ENCODE assay signal across 23 cellular contexts in the genomic region with DNA sequence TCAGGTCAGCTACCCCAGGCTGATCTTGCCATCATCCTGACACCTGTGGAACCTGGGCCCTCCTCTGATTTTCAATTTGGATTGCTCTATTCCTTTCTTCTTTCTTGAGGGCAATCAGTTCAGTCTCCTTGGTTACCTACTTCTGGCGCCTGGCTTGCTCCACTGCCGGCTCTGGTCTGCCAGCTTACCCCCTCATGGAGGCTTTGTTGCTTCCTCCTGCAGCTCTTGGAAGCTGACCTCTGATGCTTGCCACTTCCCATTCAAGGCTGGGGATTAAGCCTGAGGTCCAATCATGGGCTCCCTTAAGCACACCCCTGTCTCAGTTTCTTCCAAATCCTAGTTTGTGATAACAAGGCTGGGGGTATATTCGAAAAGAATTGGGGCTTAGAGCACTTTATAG.
"Had no signal": no experiment of that assay in that cellular context is flagged by ENCODE, and none has a peak within 500 bp of the region (broad histone marks: within the 10 kb centered on the region; RNA-seq: fewer than 3 reads in every experiment).

No MANE protein-coding gene starts in this region.

- H3K27ac Mint-ChIP-seq: activated naive CD8-positive, alpha-beta T cell; activated T-cell treated with anti-CD3 and anti-CD28 coated beads, Interleukin-2, amount 50 U/mL, for 24 hours; activated T-helper 2 cell treated with anti-CD3 and anti-CD28 coated beads, Interferon-gamma antibody, Interleukin-2, Interleukin-4, amounts not matched to agents 10 μg/mL and 5 μg/mL and 100 μg/mL, durations not matched to agents 14 hours and 24 hours and 36 hours; stimulated activated naive CD8-positive, alpha-beta T cell treated with anti-CD3 and anti-CD28 coated beads, Interleukin-15, Interleukin-2, amounts not matched to agents 100 ng/mL and 50 ng/mL, for 24 hours; T-helper 2 cell treated with Interferon-gamma antibody and Interleukin-4, amounts not matched to agents 5 μg/mL and 100 μg/mL, for 36 hours had no signal

- DNase-seq: activated CD8-positive, alpha-beta memory T cell treated with anti-CD3 and anti-CD28 coated beads for 24 hours; activated CD8-positive, alpha-beta memory T cell treated with anti-CD3 and anti-CD28 coated beads, Interleukin-2, amount 50 U/mL, for 4 hours; activated naive CD4-positive, alpha-beta T cell; activated T-cell treated with anti-CD3 and anti-CD28 coated beads, Interleukin-2, amount 50 U/mL, for 24 hours; adrenal gland; colonic mucosa; dorsolateral prefrontal cortex; esophagus squamous epithelium; head of caudate nucleus; hypothalamus; left cardiac atrium; naive thymus-derived CD8-positive, alpha-beta T cell; spleen; stimulated activated CD4-positive, alpha-beta T cell treated with anti-CD3 and anti-CD28 coated beads, Interleukin-4, amount 100 ng/mL, for 24 hours; WERI-Rb-1 had no signal

- H3K4me1 ChIP-seq: adrenal gland, colonic mucosa, prostate gland had no signal

- H3K27me3 Mint-ChIP-seq: activated naive CD8-positive, alpha-beta T cell; activated T-cell treated with anti-CD3 and anti-CD28 coated beads, Interleukin-2, amount 50 U/mL, for 24 hours; naive thymus-derived CD8-positive, alpha-beta T cell; stimulated activated naive CD8-positive, alpha-beta T cell treated with anti-CD3 and anti-CD28 coated beads, Interleukin-15, Interleukin-2, amounts not matched to agents 100 ng/mL and 50 ng/mL, for 24 hours had no signal

- H3K27me3 ChIP-seq: adrenal gland, colonic mucosa, esophagus squamous epithelium, right atrium auricular region, spleen, tibial nerve had no signal

- H3K27ac ChIP-seq: adrenal gland, colonic mucosa, dorsolateral prefrontal cortex, gastroesophageal sphincter, prostate gland, right atrium auricular region, spleen, tibial nerve, WERI-Rb-1 had no signal

- H3K4me3 Mint-ChIP-seq: activated naive CD8-positive, alpha-beta T cell; activated T-cell treated with anti-CD3 and anti-CD28 coated beads, Interleukin-2, amount 50 U/mL, for 24 hours; naive thymus-derived CD8-positive, alpha-beta T cell; stimulated activated naive CD8-positive, alpha-beta T cell treated with anti-CD3 and anti-CD28 coated beads, Interleukin-15, Interleukin-2, amounts not matched to agents 100 ng/mL and 50 ng/mL, for 24 hours; T-helper 2 cell treated with Interferon-gamma antibody and Interleukin-4, amounts not matched to agents 5 μg/mL and 100 μg/mL, for 36 hours had no signal

- ATAC-seq: gastroesophageal sphincter; left cardiac atrium; naive thymus-derived CD8-positive, alpha-beta T cell had no signal

- H3K4me3 ChIP-seq: adrenal gland, colonic mucosa, dorsolateral prefrontal cortex, esophagus squamous epithelium, gastroesophageal sphincter, prostate gland, right atrium auricular region, spleen, tibial nerve had no signal

- H3K9me3 Mint-ChIP-seq: activated T-cell treated with anti-CD3 and anti-CD28 coated beads, Interleukin-2, amount 50 U/mL, for 24 hours; activated T-helper 2 cell treated with anti-CD3 and anti-CD28 coated beads, Interferon-gamma antibody, Interleukin-2, Interleukin-4, amounts not matched to agents 10 μg/mL and 5 μg/mL and 100 μg/mL, durations not matched to agents 14 hours and 24 hours and 36 hours; naive thymus-derived CD8-positive, alpha-beta T cell; stimulated activated naive CD8-positive, alpha-beta T cell treated with anti-CD3 and anti-CD28 coated beads, Interleukin-15, Interleukin-2, amounts not matched to agents 100 ng/mL and 50 ng/mL, for 24 hours; T-helper 2 cell treated with Interferon-gamma antibody and Interleukin-4, amounts not matched to agents 5 μg/mL and 100 μg/mL, for 36 hours had no signal
